ENCODE assay signal across 8 cellular contexts in genomic region chr17:59154335-59154720, GRCh38. TPM values are rescaled to one million over a fixed set of nuclear protein-coding genes. Genes with fewer than 3 reads are reported as not detected.
A peak's percentile ranks its signal among the peaks of the same experiment; 100 is the strongest.
DNase-seq lines count a peak whose midpoint lies in the region; ATAC-seq and TF ChIP-seq lines count a peak whose summit lies in the region.

No MANE protein-coding gene starts in this region.

- H3K27ac ChIP-seq in Peyer's patch (peak overlapping the region; percentile 52 to 84 (median 78)), brain microvascular endothelial cell (peak overlapping the region; percentile 78)

- no peaks in the 10 kb centered on the region for H3K36me3 ChIP-seq in Peyer's patch
- H3K36me3 ChIP-seq in brain microvascular endothelial cell (replicated peaks) = no peaks in the 10 kb centered on the region

- no peaks in the 10 kb centered on the region for H3K27me3 ChIP-seq in Peyer's patch
- no peaks in the 10 kb centered on the region for H3K27me3 ChIP-seq in brain microvascular endothelial cell (replicated peaks)

- ATAC-seq in left colon = peak; percentile 2
- no peak for ATAC-seq in GM18868 (IDR thresholded peaks at IDR 0.05; ENCODE audit: unreplicated experiment)
- ATAC-seq in HG03095 (IDR thresholded peaks at IDR 0.05; ENCODE audit: unreplicated experiment) = no peak

- intact Hi-C loops in left colon (cut with DNase I, micrococcal nuclease) = no loop called here

- H3K4me1 ChIP-seq in Peyer's patch = peaks cover 0 to 7% (median 4%) of the 10 kb centered on the region in 4 donors

- in situ Hi-C loops in GM13976 (cut with MboI; ENCODE audit: low sequenced_read_pairs, unreplicated experiment) = no loop called here
- in situ Hi-C loops in brain microvascular endothelial cell (cut with HindIII; ENCODE audit: low pct_ligation_motif_present, low sequenced_read_pairs) = no loop called here

- TF ChIP-seq POLR2A in Peyer's patch (IDR thresholded peaks at IDR 0.05) = no peak

- H3K4me3 ChIP-seq in AG10803 (ENCODE audit: low read length) = peak overlapping the region; percentile 75
- H3K4me3 ChIP-seq in Peyer's patch = peak overlapping the region; percentile 59 to 71 (median 66)
- peak overlapping the region; percentile 92 for H3K4me3 ChIP-seq in brain microvascular endothelial cell (ENCODE audit: low read depth, low read length)

- no peaks in the 10 kb centered on the region for H3K9me3 ChIP-seq in Peyer's patch

- no peak for TF ChIP-seq CTCF in AG10803 (conservative IDR thresholded peaks at IDR 0.05; ENCODE audit: low read length)
- no peak for TF ChIP-seq CTCF in GM13976 (IDR thresholded peaks at IDR 0.05; ENCODE audit: borderline replicate concordance, control extremely low read depth, extremely low read depth, insufficient read depth, missing control alignments)
- TF ChIP-seq CTCF in Peyer's patch (IDR thresholded peaks at IDR 0.05) = no peak
- TF ChIP-seq CTCF in brain microvascular endothelial cell (IDR thresholded peaks at IDR 0.05; ENCODE audit: low read depth, low read length, missing control alignments) = no peak

- DNase-seq in AG10803 (ENCODE audit: low read depth) = peak; percentile 32
- DNase-seq in GM13976 (ENCODE audit: low spot score) = peak; percentile 28
- peak; percentile 33 to 64 (median 61) for DNase-seq in Peyer's patch
- peak; percentile 25 for DNase-seq in brain microvascular endothelial cell
- DNase-seq in left colon = peak; percentile 45 to 50
- peak; percentile 14 to 22 for DNase-seq in stimulated activated CD4-positive, alpha-beta T cell treated with anti-CD3 and anti-CD28 coated beads, Interleukin-4, amount 100 ng/mL, for 4 hours

RNA-seq across cellular contexts. Expression of gene SKA2, which starts 0.7 kb away (rescaled TPM):
- total RNA-seq in Peyer's patch (10 to 100 TPM in 2 of 4 donors, 1 to 10 TPM in 2; 4.0 to 33.0 (median 12.6) TPM), left colon (10 to 100 TPM; 17.4 to 24.4 TPM)

RNA-seq across cellular contexts. Expression of gene PRR11, which starts 1.2 kb away (rescaled TPM):
- total RNA-seq in Peyer's patch (1 to 10 TPM; 1.5 to 4.1 (median 2.2) TPM), left colon (1 to 10 TPM; 2.9 to 8.4 TPM)

RNA-seq across cellular contexts. Expression of gene TRIM37, which starts 47.6 kb away (rescaled TPM):
- total RNA-seq in Peyer's patch (10 to 100 TPM in 3 of 4 donors, 1 to 10 TPM in 1; 9.8 to 31.4 (median 14.7) TPM), left colon (10 to 100 TPM; 13.6 to 16.4 TPM)

RNA-seq across cellular contexts. Expression of gene SMG8, which starts 55.5 kb away (rescaled TPM):
- total RNA-seq in Peyer's patch (10 to 100 TPM in 1 of 4 donors, 1 to 10 TPM in 3; 8.2 to 10.3 (median 9.3) TPM), left colon (1 to 10 TPM; 5.6 to 9.5 TPM)
